ENCODE assay signal across 7 cellular contexts in the genomic region with DNA sequence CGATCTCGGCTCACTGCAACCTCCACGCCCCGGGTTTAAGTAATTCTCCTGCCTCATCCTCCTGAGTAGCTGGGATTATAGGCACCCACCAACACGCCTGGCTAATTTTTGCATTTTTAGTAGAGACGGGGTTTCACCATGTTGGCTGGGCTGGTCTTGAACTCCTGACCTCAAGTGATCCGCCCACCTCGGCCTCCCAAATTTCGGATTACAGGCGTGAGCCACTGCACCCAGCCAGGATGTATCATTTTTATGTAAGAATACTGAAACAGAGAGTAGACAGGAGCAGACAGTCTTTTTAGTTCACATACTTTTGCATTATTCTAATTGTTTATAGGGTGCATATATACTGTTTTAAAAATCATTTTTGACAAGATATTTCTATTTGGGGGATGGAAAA. TPM values are rescaled to one million over a fixed set of nuclear protein-coding genes. Genes with fewer than 3 reads are reported as not detected.
DNase-seq lines count a peak whose midpoint lies in the region; ATAC-seq and TF ChIP-seq lines count a peak whose summit lies in the region.
"Not testable (repeated sequence)": the region's sequence is repeated elsewhere in the genome, so short reads cannot be mapped to it uniquely, and the experiment has no call there.

No MANE protein-coding gene starts in this region.

- not testable (repeated sequence) for H3K36me3 ChIP-seq in BLaER1; Karpas-422 (ENCODE audit: insufficient read depth, low read length); SU-DHL-6 (ENCODE audit: low read length)

- peak overlapping the region; percentile 43 for H3K4me3 Mint-ChIP-seq in memory B cell

- H3K4me1 Mint-ChIP-seq in memory B cell: peaks cover 12% of the 10 kb centered on the region

- not testable (repeated sequence) for H3K9me2 ChIP-seq in Karpas-422 (replicated peaks; ENCODE audit: insufficient read depth, low read length); SU-DHL-6 (replicated peaks; ENCODE audit: insufficient read depth, low read length)

- H3K4me1 ChIP-seq in BLaER1 (peaks cover 39% of the 10 kb centered on the region), Karpas-422 (ENCODE audit: low read length) (peaks cover 19% of the 10 kb centered on the region)

- peak overlapping the region; percentile 92 for H3K27ac Mint-ChIP-seq in memory B cell

- H2AFZ ChIP-seq in Karpas-422 (ENCODE audit: low read length) (peak overlapping the region; percentile 77; the same call in 1 of the 2 replicates), SU-DHL-6 (ENCODE audit: low read depth, low read length, severe bottlenecking) (peak overlapping the region; percentile 51)

- peak; percentile 8 for ATAC-seq in GM18858 (IDR thresholded peaks at IDR 0.05; ENCODE audit: unreplicated experiment)
- peak; percentile 5 for ATAC-seq in GM19463 (IDR thresholded peaks at IDR 0.05; ENCODE audit: unreplicated experiment)
- ATAC-seq in HG02970 (IDR thresholded peaks at IDR 0.05; ENCODE audit: low FRiP score, unreplicated experiment): peak; percentile 9
- ATAC-seq in memory B cell (ENCODE audit: low read depth): not testable (repeated sequence)

- not testable (repeated sequence) for H3F3A ChIP-seq in SU-DHL-6 (ENCODE audit: insufficient read depth)

- H3K27me3 Mint-ChIP-seq in memory B cell: not testable (repeated sequence)

- not testable (repeated sequence) for DNase-seq in Karpas-422; memory B cell (ENCODE audit: low spot score in 2 of 2)

- H3K27ac ChIP-seq in BLaER1; SU-DHL-6 (ENCODE audit: low read depth, low read length): not testable (repeated sequence)
- H3K27ac ChIP-seq in Karpas-422 (ENCODE audit: low read length): 0 out of 2 replicates have a peak overlapping the region, but pooled peaks have one; percentile 24

- H3K4me2 ChIP-seq in BLaER1 (peak overlapping the region; percentile 55), Karpas-422 (ENCODE audit: low read depth, low read length, poor library complexity, severe bottlenecking) (peak overlapping the region; percentile 42), SU-DHL-6 (ENCODE audit: low read depth, low read length, poor library complexity, severe bottlenecking) (peak overlapping the region; percentile 31)

- H3K9me3 ChIP-seq in BLaER1; Karpas-422 (ENCODE audit: low read length); SU-DHL-6 (ENCODE audit: insufficient read depth, low read length): not testable (repeated sequence)

- not testable (repeated sequence) for H3K9me3 Mint-ChIP-seq in memory B cell

- not testable (repeated sequence) for H3K9ac ChIP-seq in BLaER1
- H3K9ac ChIP-seq in Karpas-422 (ENCODE audit: low read length) (peak overlapping the region; percentile 31; the same call in 1 of the 2 replicates), SU-DHL-6 (ENCODE audit: low read length) (0 out of 2 replicates have a peak overlapping the region, but pooled peaks have one; percentile 13)

- TF ChIP-seq CTCF in SU-DHL-6 (IDR thresholded peaks at IDR 0.05; ENCODE audit: insufficient read depth, low read length, poor library complexity, severe bottlenecking): not testable (repeated sequence)

- not testable (repeated sequence) for H4K20me1 ChIP-seq in BLaER1; Karpas-422 (ENCODE audit: insufficient read depth, low read depth, low read length); SU-DHL-6 (ENCODE audit: low read depth, low read length)

- H3K36me3 Mint-ChIP-seq in memory B cell: not testable (repeated sequence)

- H3K79me2 ChIP-seq in Karpas-422 (ENCODE audit: low read length); SU-DHL-6 (ENCODE audit: insufficient read depth, low read length): not testable (repeated sequence)

- H3K27me3 ChIP-seq in BLaER1; Karpas-422 (ENCODE audit: low read length); SU-DHL-6 (ENCODE audit: low read length): not testable (repeated sequence)

- not testable (repeated sequence) for H3K4me3 ChIP-seq in BLaER1; Karpas-422 (ENCODE audit: low read length); SU-DHL-6 (ENCODE audit: insufficient read depth, low read length, poor library complexity, severe bottlenecking)

RNA-seq across cellular contexts. Expression of gene ELF2, which starts 36.6 kb away (rescaled TPM):
- total RNA-seq in Karpas-422 (2014; rRNA removed; shearing (Covaris generic); ENCODE audit: low replicate concordance): 17.4 and 33.1 TPM in 2 replicates
